In the genomic region with DNA sequence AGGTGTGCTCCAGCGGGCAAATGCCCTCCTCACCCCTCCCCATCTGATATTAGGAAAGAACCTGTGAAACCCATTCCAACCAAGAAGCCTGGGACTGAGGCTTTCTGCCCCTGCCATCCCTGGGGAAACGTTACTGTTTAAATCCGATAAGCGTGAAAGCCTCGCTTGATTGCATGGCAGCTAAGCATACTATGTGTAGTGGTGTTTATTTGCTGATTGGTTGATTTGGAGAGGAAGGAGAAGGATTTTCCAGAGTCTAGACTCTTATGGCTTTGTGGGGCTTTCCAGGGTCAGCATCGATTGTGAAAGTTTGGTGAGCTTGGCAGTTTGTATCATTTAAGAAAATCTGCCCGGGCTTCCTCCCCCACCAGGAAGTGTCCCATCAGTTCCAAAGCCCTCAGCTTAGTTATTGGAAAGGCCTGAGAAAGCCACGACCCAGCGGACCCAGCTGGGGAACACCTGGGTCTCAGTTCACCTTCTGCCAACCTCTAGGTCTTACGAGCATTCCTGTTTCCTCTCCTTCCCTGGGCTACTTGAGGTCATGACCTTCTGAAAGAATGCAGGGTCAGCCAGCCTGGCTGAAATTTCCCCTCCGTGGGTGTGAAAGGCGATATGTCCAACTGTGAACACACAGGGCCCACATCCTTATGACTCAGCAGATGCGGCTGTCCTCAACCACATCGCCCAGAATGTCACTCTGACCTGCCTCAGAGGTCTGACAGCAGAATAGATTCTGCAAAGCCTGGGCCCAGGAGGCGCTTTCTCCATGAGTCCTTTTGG, we compare ENCODE assay signal across 8 cellular contexts.
A peak's percentile ranks its signal among the peaks of the same experiment; 100 is the strongest.
DNase-seq lines count a peak whose midpoint lies in the region; ATAC-seq, FAIRE-seq and TF ChIP-seq lines count a peak whose summit lies in the region.

No MANE protein-coding gene starts in this region.

- H3K27ac ChIP-seq in MM.1S (ENCODE audit: low read length) (peak overlapping the region; percentile 31; the same call in 1 of the 2 replicates), foreskin keratinocyte (no peak overlapping the region)

- TF ChIP-seq CTCF in HFFc6 (IDR thresholded peaks at IDR 0.05) (no peak), MM.1S (IDR thresholded peaks at IDR 0.05; ENCODE audit: low read length) (no peak), nephron (IDR thresholded peaks at IDR 0.05; ENCODE audit: unreplicated experiment in 3 of 3) (no peak), D721Med (IDR thresholded peaks at IDR 0.05; ENCODE audit: insufficient read depth, missing control alignments) (no peak), foreskin keratinocyte (conservative IDR thresholded peaks at IDR 0.05) (no peak)

- H3K9me3 ChIP-seq in MM.1S (replicated peaks; ENCODE audit: insufficient read depth, low read length), result no peaks in the 10 kb centered on the region

- FAIRE-seq in D721Med (lab: Jason Lieb, UNC), result no peak

- H3K4me2 ChIP-seq in MM.1S (ENCODE audit: low read depth, low read length), result peak overlapping the region; percentile 16; the same call in 1 of the 2 replicates

- no peaks in the 10 kb centered on the region for H4K20me1 ChIP-seq in MM.1S (ENCODE audit: insufficient read depth, low read length)

- no peak overlapping the region for H3K9ac ChIP-seq in MM.1S (ENCODE audit: low read length)

- H3K4me1 Mint-ChIP-seq in HFFc6 (ENCODE audit: low read depth) (peaks cover 16% of the 10 kb centered on the region), nephron (peaks cover 41% of the 10 kb centered on the region)

- H3K27ac Mint-ChIP-seq in HFFc6 (peak overlapping the region; percentile 19; the same call in 1 of the 2 replicates), nephron (peak overlapping the region; percentile 7 to 32 (median 27))

- H3K4me3 Mint-ChIP-seq in HFFc6 (peak overlapping the region; percentile 16; the same call in 1 of the 2 replicates), nephron (peak overlapping the region in 1 of 3 experiments; percentile 20)

- no peaks in the 10 kb centered on the region for H3K9me3 Mint-ChIP-seq in HFFc6
- no peaks in the 10 kb centered on the region for H3K9me3 Mint-ChIP-seq in nephron

- no peaks in the 10 kb centered on the region for H3K79me2 ChIP-seq in MM.1S (ENCODE audit: low read length)

- DNase-seq in activated T-cell treated with anti-CD3 and anti-CD28 coated beads for 48 hours (ENCODE audit: low read depth) (peak; percentile 19), activated T-cell treated with anti-CD3 and anti-CD28 coated beads for 4 hours (no peak), HFFc6 (peak; percentile 37), MM.1S (peak; percentile 87), brain pericyte (ENCODE audit: low read depth, low spot score) (peak; percentile 39), D721Med (ENCODE audit: insufficient read length, low spot score) (no peak), foreskin keratinocyte (no peak)

- H3K27me3 Mint-ChIP-seq in HFFc6 (ENCODE audit: insufficient read depth), result peaks cover 17% of the 10 kb centered on the region
- H3K27me3 Mint-ChIP-seq in nephron (ENCODE audit: low read depth), result peaks cover 23% of the 10 kb centered on the region

- H3K4me1 ChIP-seq in MM.1S (ENCODE audit: low read length) (peaks cover 19% of the 10 kb centered on the region), foreskin keratinocyte (no peaks in the 10 kb centered on the region)

- no peaks in the 10 kb centered on the region for H3K9me2 ChIP-seq in MM.1S (replicated peaks; ENCODE audit: insufficient read depth, low read length)

- 0 out of 2 replicates have a peak overlapping the region, but pooled peaks have one; percentile 16 for H2AFZ ChIP-seq in MM.1S (ENCODE audit: low read length)

- H3K36me3 ChIP-seq in MM.1S (replicated peaks; ENCODE audit: insufficient read depth, low read length), result no peaks in the 10 kb centered on the region

- ATAC-seq in foreskin keratinocyte, result no peak

- H3K36me3 Mint-ChIP-seq in HFFc6 (ENCODE audit: low read depth), result no peaks in the 10 kb centered on the region
- H3K36me3 Mint-ChIP-seq in nephron (ENCODE audit: low read depth), result no peaks in the 10 kb centered on the region

- H3K27me3 ChIP-seq in MM.1S (replicated peaks; ENCODE audit: insufficient read depth, low read length) (no peaks in the 10 kb centered on the region), foreskin keratinocyte (no peaks in the 10 kb centered on the region)

- H3F3A ChIP-seq in MM.1S (ENCODE audit: insufficient read depth, low read length), result peaks cover 3% of the 10 kb centered on the region; the same call in 1 of the 2 replicates

- no peak overlapping the region for H3K4me3 ChIP-seq in MM.1S (ENCODE audit: low read length)

Comparison
In these comparisons a context has a peak if more than half of its experiments do, and no peak if none do; other contexts are left out.
1. DNase-seq: peak in activated T-cell treated with anti-CD3 and anti-CD28 coated beads for 48 hours (single experiment), HFFc6 (single experiment), MM.1S (single experiment) and brain pericyte (single experiment); none in activated T-cell treated with anti-CD3 and anti-CD28 coated beads for 4 hours (single experiment), D721Med (single experiment) and foreskin keratinocyte (0 of 2).